ENCODE assay signal across 6 cellular contexts in the genomic region with DNA sequence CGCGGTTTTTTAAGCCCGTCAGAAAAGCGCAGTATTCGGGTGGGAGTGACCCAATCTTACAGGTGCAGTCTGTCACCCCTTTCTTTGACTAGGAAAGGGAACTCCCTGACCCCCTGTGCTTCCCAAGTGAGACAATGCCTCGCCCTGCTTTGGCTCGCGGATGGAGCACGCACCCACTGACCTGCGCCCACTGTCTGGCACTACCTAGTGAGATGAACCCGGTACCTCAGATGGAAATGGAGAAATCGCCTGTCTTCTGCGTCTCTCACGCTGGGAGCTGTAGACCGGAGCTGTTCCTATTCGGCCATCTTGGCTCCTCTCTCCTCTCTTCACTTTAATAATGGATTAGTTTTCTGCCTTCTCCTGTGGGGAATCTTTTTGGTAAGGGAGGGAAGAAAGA. TPM values are rescaled to one million over a fixed set of nuclear protein-coding genes. Genes with fewer than 3 reads are reported as not detected.
"Had no signal": no experiment of that assay in that cellular context is flagged by ENCODE, and none has a peak within 500 bp of the region (broad histone marks: within the 10 kb centered on the region; RNA-seq: fewer than 3 reads in every experiment).

No MANE protein-coding gene starts in this region.

RNA-seq across cellular contexts. Expression of a gene that starts 21.6 kb away (rescaled TPM):
- total RNA-seq: LHCN-M2, NCI-H460, PC-9, Right ventricle myocardium inferior, RPMI7951, SJSA1 had no signal
